ENCODE assay signal across 26 cellular contexts in the genomic region with DNA sequence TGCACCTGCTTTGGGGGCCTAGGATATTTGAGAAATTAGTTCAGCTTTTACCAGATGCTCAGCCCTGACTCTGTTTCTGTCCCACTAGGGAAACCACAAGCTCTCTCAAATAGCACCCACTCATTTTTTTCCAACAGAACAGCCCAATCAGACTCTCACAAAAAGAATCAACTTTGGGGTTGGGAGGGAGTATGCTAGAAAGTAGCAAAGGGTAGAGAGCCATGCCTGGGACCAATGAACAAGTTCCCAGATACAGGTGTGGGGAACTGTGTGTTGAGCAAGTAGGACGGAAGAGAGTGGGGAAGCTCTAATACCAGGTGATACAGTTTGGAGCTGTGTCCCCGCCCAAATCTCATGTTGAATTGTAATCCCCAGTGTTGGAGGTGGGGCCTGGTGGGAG.
"Had no signal": no experiment of that assay in that cellular context is flagged by ENCODE, and none has a peak within 500 bp of the region (broad histone marks: within the 10 kb centered on the region; RNA-seq: fewer than 3 reads in every experiment).

No MANE protein-coding gene starts in this region.

- H3K9me3 Mint-ChIP-seq: activated naive CD8-positive, alpha-beta T cell treated with anti-CD3 and anti-CD28 coated beads, Interleukin-2, amount 10 ng/mL, durations not matched to agents 7 days and 5 days; natural killer cell treated with Interleukin-12 subunit alpha and Interleukin-12 subunit beta and Interleukin-15 and Interleukin-18, amount 100 ng/mL, for 72 hours had no signal

- H3K4me3 Mint-ChIP-seq: activated naive CD8-positive, alpha-beta T cell treated with anti-CD3 and anti-CD28 coated beads, Interleukin-2, amount 10 ng/mL, durations not matched to agents 7 days and 5 days; activated T-cell treated with anti-CD3 and anti-CD28 coated beads, Interleukin-2, amount 50 U/mL, for 72 hours; natural killer cell treated with Interleukin-12 subunit alpha and Interleukin-12 subunit beta and Interleukin-15 and Interleukin-18, amount 100 ng/mL, for 72 hours; stimulated activated memory B cell treated with anti-CD40 and anti-IgM and Interleukin-4, amounts not matched to agents 10 μg/mL and 1 μg/mL and 100 μg/mL, for 72 hours had no signal

- H3K27me3 Mint-ChIP-seq: activated naive CD8-positive, alpha-beta T cell treated with anti-CD3 and anti-CD28 coated beads, Interleukin-2, amount 10 ng/mL, durations not matched to agents 7 days and 5 days; natural killer cell treated with Interleukin-12 subunit alpha and Interleukin-12 subunit beta and Interleukin-15 and Interleukin-18, amount 100 ng/mL, for 72 hours; stimulated activated memory B cell treated with anti-CD40 and anti-IgM and Interleukin-4, amounts not matched to agents 10 μg/mL and 1 μg/mL and 100 μg/mL, for 72 hours had no signal

- ATAC-seq: activated T-cell treated with anti-CD3 and anti-CD28 coated beads, Interleukin-2, amount 50 U/mL, for 72 hours; gastroesophageal sphincter; left cardiac atrium; left ventricle myocardium superior; mucosa of descending colon; stimulated activated memory B cell treated with anti-CD40 and anti-IgM and Interleukin-4, amounts not matched to agents 10 μg/mL and 1 μg/mL and 100 μg/mL, for 72 hours had no signal

- H2AFZ ChIP-seq: hepatocyte had no signal

- H3K9me3 ChIP-seq: suprapubic skin, upper lobe of right lung had no signal

- H3K4me1 Mint-ChIP-seq: stimulated activated memory B cell treated with anti-CD40 and anti-IgM and Interleukin-4, amounts not matched to agents 10 μg/mL and 1 μg/mL and 100 μg/mL, for 72 hours had no signal

- DNase-seq: activated CD4-positive, alpha-beta T cell treated with anti-CD3 and anti-CD28 coated beads for 4 hours; activated CD4-positive, alpha-beta T cell treated with anti-CD3 and anti-CD28 coated beads, Interleukin-2, amount 50 U/mL, for 4 hours; activated naive CD4-positive, alpha-beta T cell treated with Interleukin-2 at 50 U/mL for 16 hours; activated naive CD8-positive, alpha-beta T cell treated with anti-CD3 and anti-CD28 coated beads, Interleukin-2, amount 10 ng/mL, durations not matched to agents 7 days and 5 days; activated T-cell treated with anti-CD3 and anti-CD28 coated beads, Interleukin-2, amount 50 U/mL, for 72 hours; amniotic stem cell; brain microvascular endothelial cell; dorsolateral prefrontal cortex; effector memory CD4-positive, alpha-beta T cell; erythroblast; left cardiac atrium; left ventricle myocardium superior; mucosa of descending colon; stimulated activated CD4-positive, alpha-beta T cell treated with anti-CD3 and anti-CD28 coated beads, Interleukin-1b, Interleukin-23, amount 100 ng/mL, for 48 hours; stimulated activated CD4-positive, alpha-beta T cell treated with anti-CD3 and anti-CD28 coated beads, Interleukin-4, amount 100 ng/mL, for 4 hours; stimulated activated CD8-positive, alpha-beta memory T cell treated with anti-CD3 and anti-CD28 coated beads, Interleukin-4, amount 100 ng/mL, for 48 hours; tibial artery; upper lobe of right lung had no signal

- H3K27ac ChIP-seq: brain microvascular endothelial cell, coronary artery, dorsolateral prefrontal cortex, gastroesophageal sphincter, hepatocyte, right atrium auricular region, suprapubic skin, tibial artery, upper lobe of right lung had no signal

- H3K27ac Mint-ChIP-seq: activated naive CD8-positive, alpha-beta T cell treated with anti-CD3 and anti-CD28 coated beads, Interleukin-2, amount 10 ng/mL, durations not matched to agents 7 days and 5 days; activated T-cell treated with anti-CD3 and anti-CD28 coated beads, Interleukin-2, amount 50 U/mL, for 72 hours; natural killer cell treated with Interleukin-12 subunit alpha and Interleukin-12 subunit beta and Interleukin-15 and Interleukin-18, amount 100 ng/mL, for 72 hours; stimulated activated memory B cell treated with anti-CD40 and anti-IgM and Interleukin-4, amounts not matched to agents 10 μg/mL and 1 μg/mL and 100 μg/mL, for 72 hours had no signal

- H3K4me1 ChIP-seq: gastroesophageal sphincter, right atrium auricular region, suprapubic skin, tibial artery, upper lobe of right lung had no signal

- H3K4me2 ChIP-seq: hepatocyte, smooth muscle cell had no signal

- H3K27me3 ChIP-seq: brain microvascular endothelial cell, dorsolateral prefrontal cortex, gastroesophageal sphincter, hepatocyte, right atrium auricular region, suprapubic skin, tibial artery, upper lobe of right lung had no signal

- H3K4me3 ChIP-seq: coronary artery, dorsolateral prefrontal cortex, gastroesophageal sphincter, hepatocyte, mucosa of descending colon, right atrium auricular region, smooth muscle cell, suprapubic skin, tibial artery, upper lobe of right lung had no signal

- H3K79me2 ChIP-seq: hepatocyte had no signal
